ENCODE assay signal across 8 cellular contexts in the genomic region with DNA sequence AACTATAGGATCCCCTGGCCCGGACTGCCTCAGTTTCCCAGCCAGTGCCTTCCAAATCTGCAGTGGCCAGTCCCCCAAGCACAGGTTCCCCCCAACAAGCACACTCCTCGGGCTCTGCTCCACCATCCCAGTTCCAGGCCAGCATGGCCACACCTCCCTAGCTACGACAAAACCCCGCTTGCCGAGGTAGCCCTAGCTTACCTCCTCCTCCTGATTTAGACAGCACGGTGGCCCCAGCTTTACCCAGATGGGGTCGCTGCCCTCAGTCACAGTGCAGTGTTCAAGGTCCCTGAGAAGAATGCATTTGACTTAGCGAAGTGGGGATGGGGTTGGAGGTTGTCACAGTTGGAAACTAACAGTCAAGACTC. TPM values are rescaled to one million over a fixed set of nuclear protein-coding genes. Genes with fewer than 3 reads are reported as not detected.
DNase-seq lines count a peak whose midpoint lies in the region; ATAC-seq lines count a peak whose summit lies in the region.

No MANE protein-coding gene starts in this region.

- peaks cover 23% of the 10 kb centered on the region for H3K4me1 Mint-ChIP-seq in activated CD4-positive, alpha-beta T cell treated with anti-CD3 and anti-CD28 coated beads, Interleukin-2, amount 10 ng/mL, durations not matched to agents 7 days and 5 days
- peaks cover 22% of the 10 kb centered on the region for H3K4me1 Mint-ChIP-seq in activated naive CD8-positive, alpha-beta T cell treated with anti-CD3 and anti-CD28 coated beads, Interleukin-2, amount 10 ng/mL, durations not matched to agents 7 days and 5 days
- H3K4me1 Mint-ChIP-seq in immature natural killer cell = peaks cover 17 to 20% of the 10 kb centered on the region in 2 donors

- POLR2A ChIA-PET in activated CD4-positive, alpha-beta T cell treated with anti-CD3 and anti-CD28 coated beads, Interleukin-2, amount 10 ng/mL, durations not matched to agents 7 days and 5 days (lab: Charles Lee) = no interaction called here
- POLR2A ChIA-PET in activated naive CD8-positive, alpha-beta T cell treated with anti-CD3 and anti-CD28 coated beads, Interleukin-2, amount 10 ng/mL, durations not matched to agents 7 days and 5 days (lab: Charles Lee) = interaction anchor here (1.0 to 3.5 kb wide), 4 partner anchors 21 to 227 kb away, joined by 3 to 23 read pairs (median 4); a partner anchor contains a TSS

- peaks cover 43% of the 10 kb centered on the region for H3K27me3 Mint-ChIP-seq in activated CD4-positive, alpha-beta T cell treated with anti-CD3 and anti-CD28 coated beads, Interleukin-2, amount 10 ng/mL, durations not matched to agents 7 days and 5 days
- peaks cover 29% of the 10 kb centered on the region for H3K27me3 Mint-ChIP-seq in activated naive CD8-positive, alpha-beta T cell treated with anti-CD3 and anti-CD28 coated beads, Interleukin-2, amount 10 ng/mL, durations not matched to agents 7 days and 5 days
- peaks cover 11 to 17% (median 11%) of the 10 kb centered on the region in 3 donors for H3K27me3 Mint-ChIP-seq in immature natural killer cell (ENCODE audit: low read depth in 3 of 3)

- H3K9me3 Mint-ChIP-seq in activated CD4-positive, alpha-beta T cell treated with anti-CD3 and anti-CD28 coated beads, Interleukin-2, amount 10 ng/mL, durations not matched to agents 7 days and 5 days = no peaks in the 10 kb centered on the region
- H3K9me3 Mint-ChIP-seq in activated naive CD8-positive, alpha-beta T cell treated with anti-CD3 and anti-CD28 coated beads, Interleukin-2, amount 10 ng/mL, durations not matched to agents 7 days and 5 days = no peaks in the 10 kb centered on the region
- H3K9me3 Mint-ChIP-seq in immature natural killer cell = no peaks in the 10 kb centered on the region

- peak overlapping the region; percentile 93 for H3K27ac ChIP-seq in substantia nigra (ENCODE audit: low read depth, low read length, poor library complexity, severe bottlenecking)

- ATAC-seq in activated naive CD8-positive, alpha-beta T cell treated with anti-CD3 and anti-CD28 coated beads, Interleukin-2, amount 10 ng/mL, durations not matched to agents 7 days and 5 days (ENCODE audit: low read depth) = no peak
- ATAC-seq in HG02981 (IDR thresholded peaks at IDR 0.05; ENCODE audit: unreplicated experiment) = no peak

- CTCF ChIA-PET in activated CD4-positive, alpha-beta T cell treated with anti-CD3 and anti-CD28 coated beads, Interleukin-2, amount 10 ng/mL, durations not matched to agents 7 days and 5 days (lab: Charles Lee) = interaction anchor here (1.2 to 2.1 kb wide), 3 partner anchors 9 to 173 kb away, joined by 4 to 6 read pairs (median 6); a partner anchor contains a TSS

- H3K4me3 Mint-ChIP-seq in activated CD4-positive, alpha-beta T cell treated with anti-CD3 and anti-CD28 coated beads, Interleukin-2, amount 10 ng/mL, durations not matched to agents 7 days and 5 days = peak overlapping the region; percentile 78
- H3K4me3 Mint-ChIP-seq in activated naive CD8-positive, alpha-beta T cell treated with anti-CD3 and anti-CD28 coated beads, Interleukin-2, amount 10 ng/mL, durations not matched to agents 7 days and 5 days = peak overlapping the region; percentile 82
- peak overlapping the region; percentile 88 to 93 (median 89) for H3K4me3 Mint-ChIP-seq in immature natural killer cell

- H3K27ac Mint-ChIP-seq in activated CD4-positive, alpha-beta T cell treated with anti-CD3 and anti-CD28 coated beads, Interleukin-2, amount 10 ng/mL, durations not matched to agents 7 days and 5 days = peak overlapping the region; percentile 85
- H3K27ac Mint-ChIP-seq in activated naive CD8-positive, alpha-beta T cell treated with anti-CD3 and anti-CD28 coated beads, Interleukin-2, amount 10 ng/mL, durations not matched to agents 7 days and 5 days = no peak overlapping the region
- H3K27ac Mint-ChIP-seq in immature natural killer cell = peak overlapping the region in 2 of 6 donors; percentile 69 to 80

- peak; percentile 12 for DNase-seq in activated CD4-positive, alpha-beta T cell treated with anti-CD3 and anti-CD28 coated beads, Interleukin-2, amount 10 ng/mL, durations not matched to agents 7 days and 5 days
- no peak for DNase-seq in activated CD4-positive, alpha-beta T cell treated with anti-CD3 and anti-CD28 coated beads for 1 hour
- no peak for DNase-seq in activated naive CD8-positive, alpha-beta T cell treated with anti-CD3 and anti-CD28 coated beads, Interleukin-2, amount 10 ng/mL, durations not matched to agents 7 days and 5 days
- DNase-seq in immature natural killer cell (no peak), substantia nigra (lab: John Stamatoyannopoulos, UW) (peak in 2 of 49 donors; percentile 26 to 49), NCI-H69 (lab: John Stamatoyannopoulos, UW) (no peak), NCI-H187 (lab: John Stamatoyannopoulos, UW) (no peak)

- no peaks in the 10 kb centered on the region for H3K36me3 Mint-ChIP-seq in activated CD4-positive, alpha-beta T cell treated with anti-CD3 and anti-CD28 coated beads, Interleukin-2, amount 10 ng/mL, durations not matched to agents 7 days and 5 days (ENCODE audit: low read depth)
- H3K36me3 Mint-ChIP-seq in activated naive CD8-positive, alpha-beta T cell treated with anti-CD3 and anti-CD28 coated beads, Interleukin-2, amount 10 ng/mL, durations not matched to agents 7 days and 5 days = no peaks in the 10 kb centered on the region
- no peaks in the 10 kb centered on the region for H3K36me3 Mint-ChIP-seq in immature natural killer cell

RNA-seq across cellular contexts. Expression of a gene that starts 40.8 kb away (rescaled TPM):
- total RNA-seq in activated CD4-positive, alpha-beta T cell treated with anti-CD3 and anti-CD28 coated beads, Interleukin-2, amount 10 ng/mL, durations not matched to agents 7 days and 5 days = 1 to 10 TPM; 1.6 to 2.0 TPM
- 1 to 10 TPM; 3.1 to 3.4 TPM for total RNA-seq in activated naive CD8-positive, alpha-beta T cell treated with anti-CD3 and anti-CD28 coated beads, Interleukin-2, amount 10 ng/mL, durations not matched to agents 7 days and 5 days
- polyA plus RNA-seq in immature natural killer cell = 1 to 10 TPM in 1 of 3 donors, under 1 TPM in 1, not detected in 1; 0.44 to 2.1 TPM
